Comparison of ENCODE assay signal across 8 cellular contexts in the genomic region with DNA sequence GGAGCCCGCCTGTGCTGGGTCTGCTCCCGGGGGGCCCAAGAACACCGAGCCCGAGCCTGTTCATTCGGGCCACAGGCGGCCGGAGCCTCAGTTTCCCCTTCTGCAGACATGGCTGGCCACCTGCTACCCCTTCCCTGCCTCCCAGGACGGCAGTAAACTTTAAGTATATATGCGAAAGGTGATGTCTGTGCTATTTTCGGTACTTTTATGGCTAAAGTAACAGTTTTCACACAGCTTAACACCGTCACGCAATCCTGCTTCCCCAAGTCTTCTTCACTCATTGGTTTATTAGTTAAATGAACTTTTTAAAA. TPM values are rescaled to one million over a fixed set of nuclear protein-coding genes. Genes with fewer than 3 reads are reported as not detected.
DNase-seq lines count a peak whose midpoint lies in the region; ATAC-seq, FAIRE-seq and TF ChIP-seq lines count a peak whose summit lies in the region.

No MANE protein-coding gene starts in this region.

- H3K9me3 Mint-ChIP-seq in Calu3 (ENCODE audit: low read depth, unreplicated experiment), result no peaks in the 10 kb centered on the region

- H3K4me3 ChIP-seq in SK-N-MC (peak overlapping the region; percentile 86), gastroesophageal sphincter (peak overlapping the region; percentile 45 to 63), smooth muscle cell (peak overlapping the region; percentile 95)

- H3K27me3 ChIP-seq in gastroesophageal sphincter (no peaks in the 10 kb centered on the region), smooth muscle cell (ENCODE audit: low read depth) (no peaks in the 10 kb centered on the region)

- H3K36me3 Mint-ChIP-seq in Calu3 (ENCODE audit: insufficient read depth, unreplicated experiment), result peaks cover 27% of the 10 kb centered on the region

- H2AFZ ChIP-seq in smooth muscle cell (ENCODE audit: low read depth), result peak overlapping the region; percentile 97

- intact Hi-C loops in Calu3 (cut with micrococcal nuclease; ENCODE audit: unreplicated experiment), result no loop called here

- no peak for TF ChIP-seq POLR2A in H54 (IDR thresholded peaks at IDR 0.05; ENCODE audit: low read depth, low read length)
- TF ChIP-seq POLR2A in gastroesophageal sphincter (IDR thresholded peaks at IDR 0.05), result no peak

- no peaks in the 10 kb centered on the region for H3K27me3 Mint-ChIP-seq in Calu3 (ENCODE audit: unreplicated experiment)

- no peaks in the 10 kb centered on the region for H4K20me1 ChIP-seq in smooth muscle cell (ENCODE audit: low read depth)

- peak overlapping the region; percentile 77 for H3K27ac Mint-ChIP-seq in Calu3 (ENCODE audit: unreplicated experiment)

- DNase-seq in Calu3 (no peak), H54 (ENCODE audit: insufficient read length, low spot score) (peak; percentile 3), SK-N-MC (ENCODE audit: low read depth, low spot score) (no peak), smooth muscle cell (lab: John Stamatoyannopoulos, UW; ENCODE audit: unreplicated experiment) (no peak), NCI-H2227 treated with DMSO at 0.1 percent for 48 hours (lab: John Stamatoyannopoulos, UW) (no peak)
- DNase-seq in stimulated activated CD4-positive, alpha-beta T cell treated with anti-CD3 and anti-CD28 coated beads, Interleukin-2, amount 100 ng/mL, for 48 hours, result no peak
- DNase-seq in central memory CD4-positive, alpha-beta T cell, result no peak

- TF ChIP-seq EP300 in gastroesophageal sphincter (IDR thresholded peaks at IDR 0.05), result no peak

- no peaks in the 10 kb centered on the region for H3K9me3 ChIP-seq in SK-N-MC (ENCODE audit: low read depth, low read length)
- H3K9me3 ChIP-seq in gastroesophageal sphincter, result no peaks in the 10 kb centered on the region
- no peaks in the 10 kb centered on the region for H3K9me3 ChIP-seq in smooth muscle cell (replicated peaks; ENCODE audit: low read depth)

- peak overlapping the region; percentile 85 for H3K9ac ChIP-seq in SK-N-MC (ENCODE audit: insufficient read length)
- H3K9ac ChIP-seq in smooth muscle cell (ENCODE audit: low read depth), result peak overlapping the region; percentile 64

- no peak overlapping the region for H3K4me3 Mint-ChIP-seq in Calu3 (ENCODE audit: low read depth, unreplicated experiment)

- H3K36me3 ChIP-seq in SK-N-MC (ENCODE audit: insufficient read depth, low read length) (peaks cover 7% of the 10 kb centered on the region; the same call in 1 of the 2 replicates), gastroesophageal sphincter (peaks cover 0 to 19% of the 10 kb centered on the region in 2 donors), smooth muscle cell (ENCODE audit: low read depth) (peaks cover 5% of the 10 kb centered on the region)

- CTCF ChIA-PET in Calu3 (lab: Charles Lee), result no interaction called here

- H3K4me1 ChIP-seq in gastroesophageal sphincter (peaks cover 0 to 32% (median 0%) of the 10 kb centered on the region in 3 donors), smooth muscle cell (ENCODE audit: low read depth) (peaks cover 8% of the 10 kb centered on the region)

- H3K4me1 Mint-ChIP-seq in Calu3 (ENCODE audit: low read depth, unreplicated experiment), result peaks cover 12% of the 10 kb centered on the region

- TF ChIP-seq CTCF in Calu3 (IDR thresholded peaks at IDR 0.05; ENCODE audit: unreplicated experiment), result no peak
- no peak for TF ChIP-seq CTCF in gastroesophageal sphincter (IDR thresholded peaks at IDR 0.05)
- TF ChIP-seq CTCF in smooth muscle cell (IDR thresholded peaks at IDR 0.05; ENCODE audit: borderline replicate concordance, insufficient read depth, poor library complexity, severe bottlenecking), result no peak

- 6 to 14% methylated on average over 5 to 11 of the region's 12 CpGs for WGBS in gastroesophageal sphincter (ENCODE audit: low coverage in 1 of 2), 2 donors
- WGBS in smooth muscle cell (ENCODE audit: low lambda C conversion rate), result 3% methylated on average over 12 of the region's 12 CpGs

- ATAC-seq in gastroesophageal sphincter, result no peak

- H3K79me2 ChIP-seq in smooth muscle cell (ENCODE audit: low read depth), result peaks cover 16% of the 10 kb centered on the region

- H3K27ac ChIP-seq in SK-N-MC (no peak overlapping the region), gastroesophageal sphincter (peak overlapping the region in 3 of 4 donors; percentile 70 to 85 (median 78)), smooth muscle cell (ENCODE audit: low read depth) (no peak overlapping the region)

- TSS peak; percentile 63 for BruUV-seq in Calu3 (replicated peaks; lab: Mats Ljungman, UMichigan)

- H3F3A ChIP-seq in smooth muscle cell (ENCODE audit: low read depth), result peaks cover 10% of the 10 kb centered on the region

- peak overlapping the region; percentile 100 for H3K4me2 ChIP-seq in smooth muscle cell

- no peak for FAIRE-seq in H54 (lab: Jason Lieb, UNC)

RNA-seq across cellular contexts. Expression of gene ANAPC4, which starts 0.5 kb away (rescaled TPM):
- 23.2 and 24.0 TPM in 2 replicates for total RNA-seq in Calu3 (2022)
- 10 to 100 TPM; 14.7 to 39.7 (median 20.5) TPM for total RNA-seq in gastroesophageal sphincter
- 26.0 TPM in 2 replicates for total RNA-seq in smooth muscle cell
- 11.7 and 12.4 TPM in 2 replicates for polyA plus RNA-seq in smooth muscle cell

Comparison
In these comparisons a context has a peak if more than half of its experiments do, and no peak if none do; other contexts are left out.
1. H3K27ac ChIP-seq: peak in gastroesophageal sphincter (3 of 4); none in SK-N-MC (single experiment) and smooth muscle cell (single experiment).
2. Peak in every context shown above with its lines, with median percentiles within 50 percentile points of each other: H3K4me3 ChIP-seq.